Comparison of ENCODE assay signal across 21 cellular contexts in the genomic region with DNA sequence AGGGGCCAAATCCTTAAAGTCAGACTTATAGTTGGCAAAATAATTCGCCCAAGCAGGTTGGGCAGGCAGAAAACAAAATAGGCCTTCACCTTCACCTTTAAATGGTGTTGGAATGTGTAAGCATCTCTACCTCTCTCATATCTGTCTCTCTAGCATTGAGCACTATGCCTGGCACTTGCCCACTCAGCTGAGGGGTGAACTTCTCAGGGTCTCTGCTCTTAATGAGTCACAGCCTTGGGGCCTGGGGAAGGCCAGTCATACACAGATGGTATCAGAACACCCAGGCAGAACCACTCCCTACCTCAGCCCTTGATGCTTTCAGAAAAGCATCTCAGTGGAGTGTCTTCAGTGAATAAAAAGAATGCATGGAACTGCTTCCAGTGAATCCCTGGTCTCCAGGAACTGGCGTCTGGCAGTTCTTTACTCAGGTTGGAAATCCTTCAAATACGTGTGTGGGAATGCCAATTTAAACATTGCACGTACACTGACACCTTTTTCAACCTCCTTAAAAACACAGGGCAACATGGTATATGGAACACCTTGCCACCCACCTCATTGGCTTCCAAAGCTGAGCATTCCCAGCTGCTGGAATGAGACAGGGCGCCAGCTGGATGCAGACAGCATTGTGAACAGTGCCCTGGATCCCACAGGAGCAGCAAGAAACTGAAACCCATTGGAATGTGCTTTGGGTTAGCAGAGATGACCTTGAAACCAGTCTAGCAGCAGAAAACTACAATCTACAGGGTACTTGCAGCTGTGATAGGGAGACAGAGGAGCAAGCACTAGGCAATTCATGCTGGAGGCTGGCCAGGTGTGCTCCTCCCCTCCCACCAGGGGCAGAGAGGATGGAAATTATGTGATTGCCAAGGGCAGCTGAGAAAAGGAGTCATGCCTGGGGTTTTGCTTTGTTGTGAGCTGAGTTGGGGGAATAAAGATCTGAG. TPM values are rescaled to one million over a fixed set of nuclear protein-coding genes. Genes with fewer than 3 reads are reported as not detected.
A peak's percentile ranks its signal among the peaks of the same experiment; 100 is the strongest.
DNase-seq lines count a peak whose midpoint lies in the region; ATAC-seq, FAIRE-seq and TF ChIP-seq lines count a peak whose summit lies in the region.
"Had no signal": no experiment of that assay in that cellular context is flagged by ENCODE, and none has a peak within 500 bp of the region (broad histone marks: within the 10 kb centered on the region; RNA-seq: fewer than 3 reads in every experiment).

No MANE protein-coding gene starts in this region.

- H3K9me2 ChIP-seq in GM23338 (ENCODE audit: insufficient read depth), result no peaks in the 10 kb centered on the region

- H3K4me1 Mint-ChIP-seq in GM23338 (peaks cover 39% of the 10 kb centered on the region), nephron progenitor cell (no peaks in the 10 kb centered on the region)

- H4K20me1 ChIP-seq in GM23338 (replicated peaks; ENCODE audit: insufficient read depth), result no peaks in the 10 kb centered on the region
- H4K20me1 ChIP-seq: BLaER1 had no signal

- TF ChIP-seq CTCF in GM23338 (conservative IDR thresholded peaks at IDR 0.05; ENCODE audit: low read depth in 2 of 2) (no peak), pancreas (IDR thresholded peaks at IDR 0.05) (no peak), nephron progenitor cell (IDR thresholded peaks at IDR 0.05) (no peak)

- H3K36me3 ChIP-seq in GM23338 (ENCODE audit: insufficient read depth), result no peaks in the 10 kb centered on the region
- H3K36me3 ChIP-seq in pancreas, result peaks cover 0 to 6% (median 0%) of the 10 kb centered on the region in 3 donors
- H3K36me3 ChIP-seq: breast epithelium had no signal

- WGBS in pancreas, 2 donors, result 42 to 43% methylated on average over 5 of the region's 5 CpGs

- H3K27ac Mint-ChIP-seq in GM23338 (peak overlapping the region; percentile 53; the same call in 1 of the 2 replicates), nephron progenitor cell (no peak overlapping the region)
- H3K27ac Mint-ChIP-seq: T-helper 1 cell treated with Interleukin-12 subunit alpha and Interleukin-12 subunit beta and Interleukin-4 antibody, amounts not matched to agents 30 μg/mL and 1 μg/mL, for 36 hours had no signal

- no peak for FAIRE-seq in pancreas (lab: Jason Lieb, UNC)

- H3K4me3 ChIP-seq in GM23338 (no peak overlapping the region), pancreas (no peak overlapping the region)
- H3K4me3 ChIP-seq: BLaER1, breast epithelium, gastroesophageal sphincter, sigmoid colon, tibial nerve had no signal

- no peak for DNase-seq in GM23338 (ENCODE audit: low spot score)
- peak; percentile 54 for DNase-seq in NCI-H345 (lab: John Stamatoyannopoulos, UW)
- peak; percentile 28 for DNase-seq in fibroblast of peridontal ligament (ENCODE audit: extremely low read depth)
- DNase-seq in pancreas, result peak in 4 of 6 donors; percentile 34 to 61 (median 46)
- DNase-seq in hepatic stellate cell (ENCODE audit: low spot score), result no peak
- no peak for DNase-seq in glomerular visceral epithelial cell (ENCODE audit: extremely low spot score)
- DNase-seq in activated CD4-positive, alpha-beta T cell treated with anti-CD3 and anti-CD28 coated beads for 4 hours, result no peak
- DNase-seq in nephron progenitor cell, result no peak
- DNase-seq: activated naive CD4-positive, alpha-beta T cell treated with Interleukin-2 at 50 U/mL for 16 hours; DND-41; KBM-7; mesendoderm; NCI-H1092 treated with DMSO at 0.1 percent for 48 hours; NCI-H748 treated with DMSO at 0.1 percent for 48 hours; sigmoid colon; stimulated activated CD4-positive, alpha-beta T cell treated with anti-CD3 and anti-CD28 coated beads, Interleukin-4, amount 100 ng/mL, for 4 hours had no signal

- H3K4me1 ChIP-seq in GM23338 (ENCODE audit: insufficient read depth), result peaks cover 22% of the 10 kb centered on the region
- peaks cover 8 to 13% (median 8%) of the 10 kb centered on the region in 3 donors for H3K4me1 ChIP-seq in pancreas
- H3K4me1 ChIP-seq: BLaER1, breast epithelium had no signal

- H3K36me3 Mint-ChIP-seq in GM23338 (ENCODE audit: low read depth) (peaks cover 9% of the 10 kb centered on the region), nephron progenitor cell (ENCODE audit: low read depth) (peaks cover 16% of the 10 kb centered on the region)

- no peaks in the 10 kb centered on the region for H3K9me3 ChIP-seq in pancreas
- H3K9me3 ChIP-seq: breast epithelium, gastroesophageal sphincter, sigmoid colon, tibial nerve had no signal

- no peaks in the 10 kb centered on the region; the same call in none of the 2 replicates for H3K79me2 ChIP-seq in GM23338 (replicated peaks; ENCODE audit: insufficient read depth)

- H3F3A ChIP-seq in GM23338 (replicated peaks; ENCODE audit: low read depth), result 0 out of 2 replicates have a peak, but pooled peaks cover 3% of the 10 kb centered on the region

- intact Hi-C loops in pancreas (cut with DNase I), result loop anchor here in 1 of 3 donors (5.0 kb wide), 1 partner anchor 44 kb away; no protein-coding TSS in a partner anchor

- H3K27me3 Mint-ChIP-seq in GM23338 (ENCODE audit: insufficient read depth, low read depth, poor library complexity) (no peaks in the 10 kb centered on the region), nephron progenitor cell (ENCODE audit: low read depth, poor library complexity) (no peaks in the 10 kb centered on the region)

- H3K4me2 ChIP-seq in GM23338, result no peak overlapping the region
- H3K4me2 ChIP-seq: BLaER1 had no signal

- H3K27ac ChIP-seq in GM23338 (ENCODE audit: low read depth), result no peak overlapping the region
- peak overlapping the region in 2 of 4 donors; percentile 4 to 8 for H3K27ac ChIP-seq in pancreas
- H3K27ac ChIP-seq: BLaER1, gastroesophageal sphincter, sigmoid colon had no signal

- no peak overlapping the region for H2AFZ ChIP-seq in GM23338

- ATAC-seq in GM23338 (no peak), pancreas (peak; percentile 38 to 72 (median 59))
- ATAC-seq: gastroesophageal sphincter had no signal

- H3K4me3 Mint-ChIP-seq in GM23338 (no peak overlapping the region; the same call in 2 of the 3 replicates), nephron progenitor cell (no peak overlapping the region)
- H3K4me3 Mint-ChIP-seq: T-helper 1 cell treated with Interleukin-12 subunit alpha and Interleukin-12 subunit beta and Interleukin-4 antibody, amounts not matched to agents 30 μg/mL and 1 μg/mL, for 36 hours had no signal

- no peaks in the 10 kb centered on the region for H3K9me3 Mint-ChIP-seq in GM23338
- no peaks in the 10 kb centered on the region for H3K9me3 Mint-ChIP-seq in nephron progenitor cell
- H3K9me3 Mint-ChIP-seq: T-helper 1 cell treated with Interleukin-12 subunit alpha and Interleukin-12 subunit beta and Interleukin-4 antibody, amounts not matched to agents 30 μg/mL and 1 μg/mL, for 36 hours had no signal

- no peaks in the 10 kb centered on the region for H3K27me3 ChIP-seq in GM23338 (ENCODE audit: insufficient read depth)
- no peaks in the 10 kb centered on the region for H3K27me3 ChIP-seq in pancreas
- H3K27me3 ChIP-seq: BLaER1, breast epithelium, gastroesophageal sphincter, sigmoid colon, tibial nerve had no signal

RNA-seq across cellular contexts. Expression of a gene that starts 30.0 kb away (rescaled TPM):
- total RNA-seq in GM23338 (2014; rRNA removed; shearing (Covaris generic)), result 30.4 and 32.0 TPM in 2 replicates
- polyA plus RNA-seq in GM23338 (2016; fragmentation: Nextera tagmentation; extraction: Ambion mirVana), result 5.2 and 5.4 TPM in 2 replicates
- 1 to 10 TPM; 2.0 to 5.9 (median 3.3) TPM for total RNA-seq in pancreas
- polyA plus RNA-seq in pancreas, result 1 to 10 TPM; 1.3 to 2.2 TPM

Comparison
In these comparisons a context has a peak if more than half of its experiments do, and no peak if none do; other contexts are left out.
1. DNase-seq: peak in NCI-H345 (single experiment), fibroblast of peridontal ligament (single experiment) and pancreas (4 of 6); none in GM23338 (single experiment), hepatic stellate cell (single experiment), glomerular visceral epithelial cell (single experiment), activated CD4-positive, alpha-beta T cell treated with anti-CD3 and anti-CD28 coated beads for 4 hours (0 of 2) and nephron progenitor cell (single experiment).